5 cellular contexts compared by ENCODE assay signal in the genomic region with DNA sequence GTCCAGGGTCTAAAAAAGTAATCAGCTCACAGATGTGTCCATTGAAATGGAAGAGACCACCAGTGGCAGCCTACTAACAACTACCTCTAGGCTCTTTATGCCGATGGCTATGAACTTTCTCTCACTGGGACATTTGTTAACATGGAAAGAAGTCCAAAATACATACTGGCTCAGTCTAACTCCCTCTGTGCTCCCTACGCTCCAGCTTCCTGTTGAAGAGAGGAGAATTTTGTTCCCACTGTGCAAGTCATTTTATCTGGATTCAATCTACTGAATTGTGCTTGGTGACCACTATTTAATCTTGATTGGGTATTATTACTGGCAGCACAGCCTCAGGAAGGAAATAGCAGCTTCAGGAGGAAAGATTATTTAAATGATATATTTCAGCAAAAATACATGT.
"Had no signal": no experiment of that assay in that cellular context is flagged by ENCODE, and none has a peak within 500 bp of the region (broad histone marks: within the 10 kb centered on the region; RNA-seq: fewer than 3 reads in every experiment).

No MANE protein-coding gene starts in this region.

- H2AFZ ChIP-seq: GM23248 had no signal

- H3K27ac ChIP-seq: GM23248 had no signal

- H3K9me3 Mint-ChIP-seq: H9 had no signal

- H3K4me3 Mint-ChIP-seq: H9 had no signal

- H3K4me3 ChIP-seq: GM23248, K562 had no signal

- ATAC-seq: K562 had no signal

- H3K9ac ChIP-seq: GM23248 had no signal

- H3K27ac Mint-ChIP-seq: H9 had no signal

- DNase-seq: GM23248, H9, HCEC 1CT, IMR-90 had no signal
